8 cellular contexts compared by ENCODE assay signal in genomic region chr3:12984023-12984823, GRCh38.
A peak's percentile ranks its signal among the peaks of the same experiment; 100 is the strongest.
DNase-seq lines count a peak whose midpoint lies in the region; ATAC-seq, FAIRE-seq and TF ChIP-seq lines count a peak whose summit lies in the region.

No MANE protein-coding gene starts in this region.

- TF ChIP-seq CTCF in PC-3 (conservative IDR thresholded peaks at IDR 0.05; ENCODE audit: low read depth, low read length) (peak; percentile 88), parathyroid adenoma (IDR thresholded peaks at IDR 0.05) (peak; percentile 76)

- intact Hi-C loops in PC-3 (cut with micrococcal nuclease), result no loop called here

- H3K27me3 ChIP-seq in PC-3 (ENCODE audit: low read length) (no peaks in the 10 kb centered on the region), parathyroid adenoma (ENCODE audit: control insufficient read depth, insufficient read depth, low read length) (no peaks in the 10 kb centered on the region)

- H3K36me3 ChIP-seq in PC-3 (ENCODE audit: low read depth, low read length), result no peaks in the 10 kb centered on the region
- no peaks in the 10 kb centered on the region for H3K36me3 ChIP-seq in parathyroid adenoma (ENCODE audit: control insufficient read depth, insufficient read depth, low read length)

- ATAC-seq in HG03066 (IDR thresholded peaks at IDR 0.05; ENCODE audit: low read depth, unreplicated experiment) (peak; percentile 47), PC-3 (peak; percentile 91), HG03135 (IDR thresholded peaks at IDR 0.05; ENCODE audit: unreplicated experiment) (no peak)

- no peaks in the 10 kb centered on the region for H3K9me3 ChIP-seq in PC-3 (ENCODE audit: low read length)
- H3K9me3 ChIP-seq in parathyroid adenoma (ENCODE audit: control insufficient read depth, low read length), result no peaks in the 10 kb centered on the region

- no peaks in the 10 kb centered on the region for H3K9me2 ChIP-seq in PC-3 (replicated peaks; ENCODE audit: low read length)

- FAIRE-seq in frontal cortex (lab: Jason Lieb, UNC), result no peak

- H3K9ac ChIP-seq in PC-3 (ENCODE audit: low read length), result no peak overlapping the region
- no peak overlapping the region for H3K9ac ChIP-seq in parathyroid adenoma

- POLR2A ChIA-PET in PC-3 (lab: Charles Lee; ENCODE audit: unreplicated experiment), result interaction anchor here (0.6 kb wide), 1 partner anchor 11 kb away, joined by 3 read pairs; no protein-coding TSS in a partner anchor

- no TSS peak for BruUV-seq in PC-3 (replicated peaks; lab: Mats Ljungman, UMichigan)

- H3K4me1 ChIP-seq in PC-3 (ENCODE audit: insufficient read depth, low read length) (no peaks in the 10 kb centered on the region), parathyroid adenoma (peaks cover 44% of the 10 kb centered on the region)

- H3K27ac ChIP-seq in PC-3 (ENCODE audit: low read length) (no peak overlapping the region), parathyroid adenoma (peak overlapping the region; percentile 1)

- H2AFZ ChIP-seq in PC-3 (ENCODE audit: low read length) (no peak overlapping the region), parathyroid adenoma (no peak overlapping the region)

- H3K4me2 ChIP-seq in PC-3 (ENCODE audit: low read length) (no peak overlapping the region), parathyroid adenoma (ENCODE audit: low read length) (no peak overlapping the region)

- H4K20me1 ChIP-seq in PC-3 (ENCODE audit: low read length), result no peaks in the 10 kb centered on the region

- CTCF ChIA-PET in PC-3 (lab: Charles Lee), result interaction anchor here (0.5 to 1.0 kb wide), 9 partner anchors 9 to 1698 kb away, joined by 3 to 4 read pairs (median 3); no protein-coding TSS in a partner anchor

- peak; percentile 9 for DNase-seq in DMS79 treated with DMSO at 0.1 percent for 48 hours (lab: John Stamatoyannopoulos, UW)
- DNase-seq in DMS79 (lab: John Stamatoyannopoulos, UW), result no peak
- peak; percentile 75 for DNase-seq in PC-3
- peak; percentile 38 for DNase-seq in activated effector memory CD4-positive, alpha-beta T cell treated with Interleukin-2 at 50 U/mL for 16 hours
- DNase-seq in frontal cortex (ENCODE audit: low spot score in 2 of 2), result peak; percentile 60 to 72

- H3K79me2 ChIP-seq in PC-3 (ENCODE audit: low read length) (no peaks in the 10 kb centered on the region), parathyroid adenoma (peaks cover 32% of the 10 kb centered on the region)

- H3K4me3 ChIP-seq in PC-3 (ENCODE audit: low read length) (no peak overlapping the region), parathyroid adenoma (ENCODE audit: low read depth, low read length) (no peak overlapping the region)

- no peaks in the 10 kb centered on the region for H3F3A ChIP-seq in PC-3 (ENCODE audit: low read length, unreplicated experiment)
